In the genomic region with DNA sequence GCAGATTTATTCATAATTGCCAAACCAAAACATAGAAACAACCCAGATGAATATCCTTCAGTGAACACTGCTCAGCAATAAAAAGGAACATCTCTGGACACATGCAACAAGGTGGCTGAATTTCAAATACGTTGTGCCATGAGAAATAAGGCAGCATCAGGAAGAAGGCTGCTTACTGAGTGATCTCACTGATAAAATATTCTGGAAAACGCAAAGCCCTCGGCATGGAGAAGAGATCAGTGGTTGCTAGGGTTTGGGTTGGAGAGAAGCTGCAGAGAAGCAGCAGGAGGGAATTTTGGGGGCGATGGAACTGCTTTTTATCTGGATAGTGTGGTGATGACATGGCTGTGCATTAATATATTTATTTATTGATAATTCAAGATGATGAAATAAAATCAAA, we compare ENCODE assay signal across 14 cellular contexts. TPM values are rescaled to one million over a fixed set of nuclear protein-coding genes. Genes with fewer than 3 reads are reported as not detected.
"Had no signal": no experiment of that assay in that cellular context is flagged by ENCODE, and none has a peak within 500 bp of the region (broad histone marks: within the 10 kb centered on the region; RNA-seq: fewer than 3 reads in every experiment).

No MANE protein-coding gene starts in this region.

- H3K9me3 Mint-ChIP-seq: natural killer cell treated with Interleukin-12 subunit alpha and Interleukin-12 subunit beta and Interleukin-15 and Interleukin-18, amount 100 ng/mL, for 72 hours had no signal

- H3K9me3 ChIP-seq: ascending aorta, thyroid gland had no signal

- FAIRE-seq: urothelium cell line had no signal

- H3K4me3 Mint-ChIP-seq: activated T-helper 1 cell treated with anti-CD3 and anti-CD28 coated beads, Interleukin-12 subunit alpha, Interleukin-12 subunit beta, Interleukin-2, Interleukin-4 antibody, amounts not matched to agents 30 ng/mL and 10 ng/mL and 1 ng/mL, durations not matched to agents 14 hours and 24 hours and 36 hours; endodermal cell; natural killer cell treated with Interleukin-12 subunit alpha and Interleukin-12 subunit beta and Interleukin-15 and Interleukin-18, amount 100 ng/mL, for 72 hours; stimulated activated naive B cell treated with anti-CD40 and anti-IgM and Interleukin-4, amounts not matched to agents 10 μg/mL and 1 μg/mL and 100 μg/mL, for 72 hours had no signal

- H3K27ac Mint-ChIP-seq: activated T-helper 1 cell treated with anti-CD3 and anti-CD28 coated beads, Interleukin-12 subunit alpha, Interleukin-12 subunit beta, Interleukin-2, Interleukin-4 antibody, amounts not matched to agents 30 ng/mL and 10 ng/mL and 1 ng/mL, durations not matched to agents 14 hours and 24 hours and 36 hours; endodermal cell; natural killer cell treated with Interleukin-12 subunit alpha and Interleukin-12 subunit beta and Interleukin-15 and Interleukin-18, amount 100 ng/mL, for 72 hours; stimulated activated naive B cell treated with anti-CD40 and anti-IgM and Interleukin-4, amounts not matched to agents 10 μg/mL and 1 μg/mL and 100 μg/mL, for 72 hours had no signal

- ATAC-seq: left ventricle myocardium superior; natural killer cell treated with Interleukin-12 subunit alpha and Interleukin-12 subunit beta and Interleukin-15 and Interleukin-18, amount 100 ng/mL, for 72 hours; stimulated activated naive B cell treated with anti-CD40 and anti-IgM and Interleukin-4, amounts not matched to agents 10 μg/mL and 1 μg/mL and 100 μg/mL, for 72 hours had no signal

- H3K4me3 ChIP-seq: ascending aorta, cardiac muscle cell, hepatocyte, thyroid gland had no signal

- H3K27me3 ChIP-seq: ascending aorta, cardiac muscle cell, hepatocyte, thyroid gland had no signal

- H3K36me3 ChIP-seq: ascending aorta, cardiac muscle cell, thyroid gland had no signal

- DNase-seq: activated naive CD4-positive, alpha-beta T cell treated with Interleukin-2 at 50 U/mL for 16 hours; endodermal cell; left ventricle myocardium superior; retina; stimulated activated naive B cell treated with anti-CD40 and anti-IgM and Interleukin-4, amounts not matched to agents 10 μg/mL and 1 μg/mL and 100 μg/mL, for 72 hours; T-helper 9 cell; thyroid gland had no signal

RNA-seq across cellular contexts. Expression of gene SHANK2, which starts 11.0 kb away (rescaled TPM):
- total RNA-seq: activated CD8-positive, alpha-beta memory T cell treated with anti-CD3 and anti-CD28 coated beads for 36 hours; activated T-helper 1 cell treated with anti-CD3 and anti-CD28 coated beads, Interleukin-12 subunit alpha, Interleukin-12 subunit beta, Interleukin-2, Interleukin-4 antibody, amounts not matched to agents 30 ng/mL and 10 ng/mL and 1 ng/mL, durations not matched to agents 14 hours and 24 hours and 36 hours had no signal
